19 cellular contexts compared by ENCODE assay signal in genomic region chr10:23499317-23499716, GRCh38.
A peak's percentile ranks its signal among the peaks of the same experiment; 100 is the strongest.
DNase-seq lines count a peak whose midpoint lies in the region; TF ChIP-seq lines count a peak whose summit lies in the region.
"Had no signal": no experiment of that assay in that cellular context is flagged by ENCODE, and none has a peak within 500 bp of the region (broad histone marks: within the 10 kb centered on the region; RNA-seq: fewer than 3 reads in every experiment).

No MANE protein-coding gene starts in this region.

- no peaks in the 10 kb centered on the region for H3K36me3 ChIP-seq in parathyroid adenoma (ENCODE audit: control insufficient read depth, insufficient read depth, low read length)
- H3K36me3 ChIP-seq: BLaER1, Peyer's patch, SJCRH30 had no signal

- no peak for TF ChIP-seq CTCF in parathyroid adenoma (IDR thresholded peaks at IDR 0.05)

- peaks cover 4% of the 10 kb centered on the region for H3K4me1 ChIP-seq in parathyroid adenoma
- H3K4me1 ChIP-seq: BLaER1, Peyer's patch had no signal

- no peaks in the 10 kb centered on the region for H3K9me3 ChIP-seq in parathyroid adenoma (ENCODE audit: control insufficient read depth, low read length)
- H3K9me3 ChIP-seq: BLaER1, Peyer's patch, SJCRH30 had no signal

- H3K4me3 ChIP-seq in parathyroid adenoma (ENCODE audit: low read depth, low read length), result no peak overlapping the region
- H3K4me3 ChIP-seq: BLaER1, Peyer's patch, SJCRH30 had no signal

- no peaks in the 10 kb centered on the region for H3K79me2 ChIP-seq in parathyroid adenoma

- peak; percentile 34 for DNase-seq in DMS53 (lab: John Stamatoyannopoulos, UW)
- DNase-seq in DMS53 treated with DMSO at 0.1 percent for 48 hours (lab: John Stamatoyannopoulos, UW; ENCODE audit: unreplicated experiment), result no peak
- DNase-seq in NCI-H1417 (lab: John Stamatoyannopoulos, UW), result peak in 2 of 3 experiments; percentile 70 to 91
- peak; percentile 14 for DNase-seq in RPMI8226
- DNase-seq in NCI-H1694 treated with DMSO at 0.1 percent for 48 hours (lab: John Stamatoyannopoulos, UW), result no peak
- no peak for DNase-seq in dermis blood vessel endothelial cell
- no peak for DNase-seq in activated effector memory CD4-positive, alpha-beta T cell treated with Interleukin-2 at 50 U/mL for 16 hours
- DNase-seq: ACHN; CD4-positive, alpha-beta memory T cell; IMR-90; NCI-H146; NCI-H2029 treated with DMSO at 0.1 percent for 48 hours; NCI-H82; Peyer's patch; SJCRH30; T-cell had no signal

- H3K4me2 ChIP-seq in parathyroid adenoma (ENCODE audit: low read length), result no peak overlapping the region
- H3K4me2 ChIP-seq: BLaER1 had no signal

- H2AFZ ChIP-seq in parathyroid adenoma, result peak overlapping the region; percentile 58

- H3K27me3 ChIP-seq in parathyroid adenoma (ENCODE audit: control insufficient read depth, insufficient read depth, low read length), result no peaks in the 10 kb centered on the region
- H3K27me3 ChIP-seq: BLaER1, Peyer's patch had no signal

- no peak overlapping the region for H3K27ac ChIP-seq in parathyroid adenoma
- H3K27ac ChIP-seq: 22Rv1, BLaER1, Peyer's patch, SJCRH30 had no signal

- no peak overlapping the region for H3K9ac ChIP-seq in parathyroid adenoma
- H3K9ac ChIP-seq: BLaER1 had no signal

Comparison
In these comparisons a context has a peak if more than half of its experiments do, and no peak if none do; other contexts are left out.
1. DNase-seq: peak in DMS53 (single experiment), NCI-H1417 (2 of 3) and RPMI8226 (single experiment); none in DMS53 treated with DMSO at 0.1 percent for 48 hours (single experiment), NCI-H1694 treated with DMSO at 0.1 percent for 48 hours (single experiment), dermis blood vessel endothelial cell (single experiment) and activated effector memory CD4-positive, alpha-beta T cell treated with Interleukin-2 at 50 U/mL for 16 hours (single experiment).